7 cellular contexts compared by ENCODE assay signal in genomic region chr7:70654146-70654545, GRCh38.
"Had no signal": no experiment of that assay in that cellular context is flagged by ENCODE, and none has a peak within 500 bp of the region (broad histone marks: within the 10 kb centered on the region; RNA-seq: fewer than 3 reads in every experiment).

No MANE protein-coding gene starts in this region.

- FAIRE-seq: G401.6, GM12891, GM12892, GM18507, GM19239 had no signal

- DNase-seq: GDM1, GF-D8 had no signal
